In genomic region chr4:132792305-132792704, GRCh38 we compare ENCODE assay signal across 19 cellular contexts.
DNase-seq lines count a peak whose midpoint lies in the region; ATAC-seq and TF ChIP-seq lines count a peak whose summit lies in the region.
"Had no signal": no experiment of that assay in that cellular context is flagged by ENCODE, and none has a peak within 500 bp of the region (broad histone marks: within the 10 kb centered on the region; RNA-seq: fewer than 3 reads in every experiment).

No MANE protein-coding gene starts in this region.

- H3K27me3 Mint-ChIP-seq in MCF 10A (ENCODE audit: insufficient read depth, unreplicated experiment), result no peaks in the 10 kb centered on the region
- H3K27me3 Mint-ChIP-seq: CD4-positive, CD25-positive, alpha-beta regulatory T cell; CD8-positive, alpha-beta memory T cell had no signal

- H2AFZ ChIP-seq in PC-3 (ENCODE audit: low read length), result no peak overlapping the region

- in situ Hi-C loops in gastrocnemius medialis (cut with MboI; ENCODE audit: low sequenced_read_pairs in 4 of 4), result no loop called here

- POLR2A ChIA-PET in MCF 10A (lab: Yijun Ruan, JAX) (no interaction called here), PC-3 (lab: Charles Lee; ENCODE audit: unreplicated experiment) (interaction anchor here (0.6 kb wide), 1 partner anchor 357 kb away, joined by 5 read pairs; the partner anchor contains the start of gene PCDH10)

- H3K9me3 Mint-ChIP-seq in MCF 10A (ENCODE audit: unreplicated experiment), result peaks cover 6% of the 10 kb centered on the region

- H3K4me2 ChIP-seq in PC-3 (ENCODE audit: low read length), result no peak overlapping the region

- H3K79me2 ChIP-seq in PC-3 (ENCODE audit: low read length), result no peaks in the 10 kb centered on the region

- no TSS peak for BruUV-seq in MCF 10A (replicated peaks; lab: Mats Ljungman, UMichigan)
- BruUV-seq in PC-3 (replicated peaks; lab: Mats Ljungman, UMichigan), result no TSS peak

- no peaks in the 10 kb centered on the region for H3K4me1 Mint-ChIP-seq in MCF 10A (ENCODE audit: insufficient read depth, unreplicated experiment)
- H3K4me1 Mint-ChIP-seq: CD4-positive, CD25-positive, alpha-beta regulatory T cell; CD8-positive, alpha-beta memory T cell had no signal

- no peaks in the 10 kb centered on the region for H3K36me3 Mint-ChIP-seq in MCF 10A (ENCODE audit: insufficient read depth, unreplicated experiment)
- H3K36me3 Mint-ChIP-seq: CD4-positive, CD25-positive, alpha-beta regulatory T cell; CD8-positive, alpha-beta memory T cell had no signal

- no peaks in the 10 kb centered on the region for H3F3A ChIP-seq in PC-3 (ENCODE audit: low read length, unreplicated experiment)

- TF ChIP-seq POLR2A in breast epithelium (IDR thresholded peaks at IDR 0.05), result no peak
- TF ChIP-seq POLR2A in gastrocnemius medialis (IDR thresholded peaks at IDR 0.05), result no peak

- H3K9me2 ChIP-seq in PC-3 (replicated peaks; ENCODE audit: low read length), result no peaks in the 10 kb centered on the region

- H3K27ac ChIP-seq in breast epithelium, result no peak overlapping the region
- H3K27ac ChIP-seq in PC-3 (ENCODE audit: low read length), result no peak overlapping the region
- H3K27ac ChIP-seq in gastrocnemius medialis, result no peak overlapping the region
- H3K27ac ChIP-seq: HL-60 had no signal

- H3K4me3 ChIP-seq in breast epithelium (no peak overlapping the region), PC-3 (ENCODE audit: low read length) (no peak overlapping the region), retinal pigment epithelial cell (ENCODE audit: low read length) (no peak overlapping the region), gastrocnemius medialis (no peak overlapping the region)
- H3K4me3 ChIP-seq: K562 had no signal

- intact Hi-C loops in MCF 10A (cut with micrococcal nuclease), result no loop called here
- intact Hi-C loops in breast epithelium (cut with DNase I; ENCODE audit: low total_unique reads), result loop anchor here (5.0 kb wide), 1 partner anchor 90 kb away; no protein-coding TSS in a partner anchor
- intact Hi-C loops in PC-3 (cut with micrococcal nuclease), result no loop called here
- intact Hi-C loops in gastrocnemius medialis (cut with DNase I; ENCODE audit: low total_unique reads), result no loop called here

- H3K4me3 Mint-ChIP-seq in MCF 10A (ENCODE audit: unreplicated experiment), result no peak overlapping the region
- H3K4me3 Mint-ChIP-seq: CD4-positive, CD25-positive, alpha-beta regulatory T cell; CD8-positive, alpha-beta memory T cell had no signal

- H3K4me1 ChIP-seq in breast epithelium, result no peaks in the 10 kb centered on the region
- H3K4me1 ChIP-seq in PC-3 (ENCODE audit: insufficient read depth, low read length), result no peaks in the 10 kb centered on the region
- H3K4me1 ChIP-seq in gastrocnemius medialis, result no peaks in the 10 kb centered on the region
- H3K4me1 ChIP-seq: BE2C had no signal

- CTCF ChIA-PET in MCF 10A (lab: Yijun Ruan, JAX), result no interaction called here
- CTCF ChIA-PET in PC-3 (lab: Charles Lee), result no interaction called here

- no peak overlapping the region for H3K27ac Mint-ChIP-seq in MCF 10A (ENCODE audit: low read depth, unreplicated experiment)
- H3K27ac Mint-ChIP-seq: CD4-positive, CD25-positive, alpha-beta regulatory T cell; CD8-positive, alpha-beta memory T cell had no signal

- DNase-seq in MCF 10A (ENCODE audit: unreplicated experiment) (peak; percentile 15), breast epithelium (ENCODE audit: low spot score in 2 of 2) (no peak), HCEC 1CT (peak; percentile 19), PC-3 (peak; percentile 37), retinal pigment epithelial cell (ENCODE audit: low read depth) (peak; percentile 24), gastrocnemius medialis (no peak)
- no peak for DNase-seq in activated T-cell treated with anti-CD3 and anti-CD28 coated beads, Interleukin-2, amount 50 U/mL, for 48 hours
- DNase-seq: BE2C; C1 segment of cervical spinal cord; CD4-positive, CD25-positive, alpha-beta regulatory T cell; CD8-positive, alpha-beta memory T cell; COR-L47; DND-41; EL; GOT3; H7 had no signal

- no peak for TF ChIP-seq CTCF in MCF 10A (IDR thresholded peaks at IDR 0.05; ENCODE audit: unreplicated experiment)
- TF ChIP-seq CTCF in breast epithelium (IDR thresholded peaks at IDR 0.05), result no peak
- no peak for TF ChIP-seq CTCF in PC-3 (conservative IDR thresholded peaks at IDR 0.05; ENCODE audit: low read depth, low read length)
- no peak for TF ChIP-seq CTCF in retinal pigment epithelial cell (conservative IDR thresholded peaks at IDR 0.05; ENCODE audit: low read depth, low read length)
- TF ChIP-seq CTCF in gastrocnemius medialis (IDR thresholded peaks at IDR 0.05 in 4 of 5, conservative IDR thresholded peaks at IDR 0.05 in 1 of 5), result no peak

- H3K9ac ChIP-seq in PC-3 (ENCODE audit: low read length), result no peak overlapping the region

- H3K27me3 ChIP-seq in breast epithelium, result no peaks in the 10 kb centered on the region
- H3K27me3 ChIP-seq in PC-3 (ENCODE audit: low read length), result no peaks in the 10 kb centered on the region
- H3K27me3 ChIP-seq in gastrocnemius medialis, result no peaks in the 10 kb centered on the region
- H3K27me3 ChIP-seq: BE2C had no signal

- H3K9me3 ChIP-seq in breast epithelium (no peaks in the 10 kb centered on the region), PC-3 (ENCODE audit: low read length) (no peaks in the 10 kb centered on the region), gastrocnemius medialis (no peaks in the 10 kb centered on the region)
- H3K9me3 ChIP-seq: BE2C had no signal

- H3K36me3 ChIP-seq in breast epithelium (no peaks in the 10 kb centered on the region), PC-3 (ENCODE audit: low read depth, low read length) (no peaks in the 10 kb centered on the region), gastrocnemius medialis (no peaks in the 10 kb centered on the region)
- H3K36me3 ChIP-seq: BE2C had no signal

- peak; percentile 40; the same call in 1 of the 2 replicates for ATAC-seq in PC-3
- ATAC-seq in gastrocnemius medialis, result no peak
- no peak for ATAC-seq in GM19328 (IDR thresholded peaks at IDR 0.05; ENCODE audit: unreplicated experiment)
- ATAC-seq: K562 had no signal

- no peaks in the 10 kb centered on the region for H4K20me1 ChIP-seq in PC-3 (ENCODE audit: low read length)

Comparison
In these comparisons a context has a peak if more than half of its experiments do, and no peak if none do; other contexts are left out.
1. DNase-seq: peak in MCF 10A (single experiment), HCEC 1CT (single experiment), PC-3 (single experiment) and retinal pigment epithelial cell (single experiment); none in breast epithelium (0 of 2), activated T-cell treated with anti-CD3 and anti-CD28 coated beads, Interleukin-2, amount 50 U/mL, for 48 hours (0 of 2) and gastrocnemius medialis (0 of 2).